Comparison of ENCODE assay signal across 13 cellular contexts in the genomic region with DNA sequence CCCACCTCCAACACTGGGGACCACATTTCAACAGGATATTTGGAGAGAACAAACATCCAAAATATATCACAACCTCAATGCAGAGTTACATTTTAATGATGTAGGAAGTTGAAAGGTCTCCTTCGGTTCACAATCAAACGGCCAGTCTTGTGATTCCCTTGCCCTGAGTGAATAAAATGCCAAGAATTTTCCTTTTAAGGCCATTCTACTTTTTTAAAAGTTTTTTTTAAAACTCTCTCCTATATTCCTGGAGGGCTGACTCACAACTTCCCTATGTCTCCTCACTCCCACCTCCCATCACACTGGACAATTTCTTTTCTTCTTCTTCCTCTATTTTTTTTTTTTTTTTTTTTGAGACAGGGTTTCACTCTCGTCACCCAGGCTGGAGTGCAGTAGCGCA.
DNase-seq lines count a peak whose midpoint lies in the region; ATAC-seq and TF ChIP-seq lines count a peak whose summit lies in the region.
"Had no signal": no experiment of that assay in that cellular context is flagged by ENCODE, and none has a peak within 500 bp of the region (broad histone marks: within the 10 kb centered on the region; RNA-seq: fewer than 3 reads in every experiment).

No MANE protein-coding gene starts in this region.

- H3K27ac Mint-ChIP-seq in nephron progenitor cell (peak overlapping the region; percentile 64), type B pancreatic cell (no peak overlapping the region)
- H3K27ac Mint-ChIP-seq: CD4-positive, CD25-positive, alpha-beta regulatory T cell had no signal

- TF ChIP-seq CTCF in AG10803 (conservative IDR thresholded peaks at IDR 0.05; ENCODE audit: low read length) (no peak), nephron progenitor cell (IDR thresholded peaks at IDR 0.05) (no peak), type B pancreatic cell (conservative IDR thresholded peaks at IDR 0.05) (no peak)

- no peak overlapping the region for H3K4me3 Mint-ChIP-seq in nephron progenitor cell
- H3K4me3 Mint-ChIP-seq in type B pancreatic cell: no peak overlapping the region
- H3K4me3 Mint-ChIP-seq: CD4-positive, CD25-positive, alpha-beta regulatory T cell had no signal

- H3K27me3 Mint-ChIP-seq in nephron progenitor cell (ENCODE audit: low read depth, poor library complexity): peaks cover 4% of the 10 kb centered on the region
- H3K27me3 Mint-ChIP-seq in type B pancreatic cell: peaks cover 3% of the 10 kb centered on the region
- H3K27me3 Mint-ChIP-seq: CD4-positive, CD25-positive, alpha-beta regulatory T cell had no signal

- H3K4me3 ChIP-seq in AG10803 (ENCODE audit: low read length): no peak overlapping the region
- H3K4me3 ChIP-seq: A549; BLaER1 treated with 17β-estradiol and CSF1 and Interleukin-3, amounts not matched to agents 10 nM and 100 nM; HAP-1 had no signal

- H3K36me3 Mint-ChIP-seq in nephron progenitor cell (ENCODE audit: low read depth): peaks cover 5% of the 10 kb centered on the region
- no peaks in the 10 kb centered on the region for H3K36me3 Mint-ChIP-seq in type B pancreatic cell
- H3K36me3 Mint-ChIP-seq: CD4-positive, CD25-positive, alpha-beta regulatory T cell had no signal

- peaks cover 28% of the 10 kb centered on the region for H3K9me3 Mint-ChIP-seq in nephron progenitor cell
- peaks cover 7% of the 10 kb centered on the region for H3K9me3 Mint-ChIP-seq in type B pancreatic cell

- DNase-seq in AG10803 (ENCODE audit: low read depth) (peak; percentile 12), astrocyte of the hippocampus (ENCODE audit: low read depth, low spot score) (peak; percentile 25), nephron progenitor cell (no peak), type B pancreatic cell (ENCODE audit: extremely low spot score, unreplicated experiment) (no peak), DMS153 (lab: John Stamatoyannopoulos, UW) (no peak)
- DNase-seq: CD4-positive, CD25-positive, alpha-beta regulatory T cell; DMS79 treated with DMSO at 0.1 percent for 48 hours; GDM1 had no signal

- ATAC-seq in HG02885 (IDR thresholded peaks at IDR 0.05; ENCODE audit: poor library complexity, unreplicated experiment) (no peak), GM21360 (IDR thresholded peaks at IDR 0.05; ENCODE audit: unreplicated experiment) (no peak)
- ATAC-seq: A549 had no signal

- H3K4me1 Mint-ChIP-seq in nephron progenitor cell (peaks cover 6% of the 10 kb centered on the region), type B pancreatic cell (ENCODE audit: unreplicated experiment) (no peaks in the 10 kb centered on the region)
- H3K4me1 Mint-ChIP-seq: CD4-positive, CD25-positive, alpha-beta regulatory T cell had no signal

Comparison
In these comparisons a context has a peak if more than half of its experiments do, and no peak if none do; other contexts are left out.
1. DNase-seq: peak in AG10803 (single experiment) and astrocyte of the hippocampus (single experiment); none in nephron progenitor cell (single experiment), type B pancreatic cell (single experiment) and DMS153 (single experiment).